ENCODE assay signal across 1 cellular context in genomic region chr2:200617089-200618050, GRCh38.
TF ChIP-seq lines count a peak whose summit lies in the region.

No MANE protein-coding gene starts in this region.

TF ChIP-seq in A549, 52 proteins besides CTCF, POLR2A, EP300 and RAD21:
- no peak for TF ChIP-seq TFCP2L1 (CRISPR knock-in tag; IDR thresholded peaks at IDR 0.05)
- no peak for TF ChIP-seq CEBPB (IDR thresholded peaks at IDR 0.05)
- TF ChIP-seq CHD4 (IDR thresholded peaks at IDR 0.05; ENCODE audit: borderline replicate concordance): no peak
- TF ChIP-seq E2F6 (IDR thresholded peaks at IDR 0.05; ENCODE audit: borderline replicate concordance, low read depth): no peak
- TF ChIP-seq ZC3H11A (IDR thresholded peaks at IDR 0.05): no peak
- TF ChIP-seq HES2 (IDR thresholded peaks at IDR 0.05): no peak
- no peak for TF ChIP-seq CHD2 (IDR thresholded peaks at IDR 0.05; ENCODE audit: low read length, partially characterized antibody)
